ENCODE assay signal across 32 cellular contexts in the genomic region with DNA sequence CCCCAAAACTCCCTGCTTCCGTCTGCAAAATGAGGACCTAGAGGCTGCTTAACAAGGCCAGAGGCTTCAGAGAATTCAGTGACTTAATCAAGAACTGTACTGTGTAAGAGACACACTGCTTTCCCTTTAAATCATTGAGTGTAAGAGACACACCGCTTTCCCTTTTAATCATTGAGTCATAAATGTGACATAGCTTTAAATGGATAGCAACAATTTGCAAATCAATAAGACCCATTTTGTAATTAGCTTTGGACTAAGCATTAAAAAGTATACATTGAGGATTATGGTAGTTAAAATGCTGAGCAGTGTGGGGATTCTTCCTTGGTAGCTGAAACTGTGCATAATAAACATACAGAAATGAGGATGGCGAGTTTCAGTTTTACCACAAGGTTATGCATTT. TPM values are rescaled to one million over a fixed set of nuclear protein-coding genes. Genes with fewer than 3 reads are reported as not detected.
"Had no signal": no experiment of that assay in that cellular context is flagged by ENCODE, and none has a peak within 500 bp of the region (broad histone marks: within the 10 kb centered on the region; RNA-seq: fewer than 3 reads in every experiment).

No MANE protein-coding gene starts in this region.

- H3K27ac ChIP-seq: neural progenitor cell, ovary, parathyroid adenoma, psoas muscle, right lobe of liver, sigmoid colon, stomach, thoracic aorta, thyroid gland, tibial nerve, upper lobe of left lung, vagina had no signal

- H3K9me3 Mint-ChIP-seq: natural killer cell treated with Interleukin-12 subunit alpha and Interleukin-12 subunit beta and Interleukin-15 and Interleukin-18, amount 100 ng/mL, for 72 hours; neural progenitor cell; stimulated activated effector memory CD8-positive, alpha-beta T cell treated with anti-CD3 and anti-CD28 coated beads, Interleukin-12 subunit alpha, Interleukin-12 subunit beta, amount 100 ng/mL, for 72 hours; stimulated activated naive B cell treated with anti-CD40 and anti-IgM and Interleukin-4, amounts not matched to agents 10 μg/mL and 1 μg/mL and 100 μg/mL, for 72 hours; stimulated activated naive CD8-positive, alpha-beta T cell treated with anti-CD3 and anti-CD28 coated beads, Interleukin-15, Interleukin-2, amounts not matched to agents 100 ng/mL and 50 ng/mL, for 24 hours had no signal

- H3K4me3 Mint-ChIP-seq: natural killer cell treated with Interleukin-12 subunit alpha and Interleukin-12 subunit beta and Interleukin-15 and Interleukin-18, amount 100 ng/mL, for 72 hours; neural progenitor cell; stimulated activated effector memory CD8-positive, alpha-beta T cell treated with anti-CD3 and anti-CD28 coated beads, Interleukin-12 subunit alpha, Interleukin-12 subunit beta, amount 100 ng/mL, for 72 hours; stimulated activated naive B cell treated with anti-CD40 and anti-IgM and Interleukin-4, amounts not matched to agents 10 μg/mL and 1 μg/mL and 100 μg/mL, for 72 hours; stimulated activated naive CD8-positive, alpha-beta T cell treated with anti-CD3 and anti-CD28 coated beads, Interleukin-15, Interleukin-2, amounts not matched to agents 100 ng/mL and 50 ng/mL, for 24 hours had no signal

- H3K36me3 Mint-ChIP-seq: natural killer cell treated with Interleukin-12 subunit alpha and Interleukin-12 subunit beta and Interleukin-15 and Interleukin-18, amount 100 ng/mL, for 72 hours had no signal

- DNase-seq: occipital lobe; ovary; posterior cingulate gyrus; psoas muscle; right cardiac atrium; right lobe of liver; sigmoid colon; small intestine; stimulated activated CD4-positive, alpha-beta T cell treated with anti-CD3 and anti-CD28 coated beads, Interleukin-15, amount 100 ng/mL, for 24 hours; stimulated activated CD4-positive, alpha-beta T cell treated with anti-CD3 and anti-CD28 coated beads, Interleukin-2, amount 100 ng/mL, for 24 hours; stimulated activated CD4-positive, alpha-beta T cell treated with anti-CD3 and anti-CD28 coated beads, Interleukin-2, amount 100 ng/mL, for 48 hours; stimulated activated CD4-positive, alpha-beta T cell treated with anti-CD3 and anti-CD28 coated beads, Interleukin-4, amount 100 ng/mL, for 24 hours; stimulated activated naive B cell treated with anti-CD40 and anti-IgM and Interleukin-4, amounts not matched to agents 10 μg/mL and 1 μg/mL and 100 μg/mL, for 72 hours; stimulated activated naive CD4-positive, alpha-beta T cell treated with Interleukin-2 at 50 U/mL for 16 hours; stomach; thyroid gland; trophoblast cell; upper lobe of left lung had no signal

- H3K4me3 ChIP-seq: neural progenitor cell, ovary, psoas muscle, right lobe of liver, sigmoid colon, stomach, thoracic aorta, thyroid gland, tibial nerve, upper lobe of left lung, vagina had no signal

- FAIRE-seq: small intestine, urothelium cell line had no signal

- H3K9me3 ChIP-seq: ovary, psoas muscle, right lobe of liver, sigmoid colon, stomach, thoracic aorta, thyroid gland, tibial nerve, upper lobe of left lung, vagina had no signal

- H3K4me1 ChIP-seq: parathyroid adenoma, psoas muscle, right lobe of liver, sigmoid colon, stomach, thyroid gland, tibial nerve, upper lobe of left lung, vagina had no signal

- H2AFZ ChIP-seq: neural progenitor cell, parathyroid adenoma had no signal

- H3K27me3 ChIP-seq: neural progenitor cell, ovary, right lobe of liver, sigmoid colon, thyroid gland, tibial nerve, upper lobe of left lung, vagina had no signal

- H3K27me3 Mint-ChIP-seq: progenitor cell of endocrine pancreas; stimulated activated naive B cell treated with anti-CD40 and anti-IgM and Interleukin-4, amounts not matched to agents 10 μg/mL and 1 μg/mL and 100 μg/mL, for 72 hours; stimulated activated naive CD8-positive, alpha-beta T cell treated with anti-CD3 and anti-CD28 coated beads, Interleukin-15, Interleukin-2, amounts not matched to agents 100 ng/mL and 50 ng/mL, for 24 hours had no signal

- H3K4me1 Mint-ChIP-seq: stimulated activated effector memory CD8-positive, alpha-beta T cell treated with anti-CD3 and anti-CD28 coated beads, Interleukin-12 subunit alpha, Interleukin-12 subunit beta, amount 100 ng/mL, for 72 hours; stimulated activated naive B cell treated with anti-CD40 and anti-IgM and Interleukin-4, amounts not matched to agents 10 μg/mL and 1 μg/mL and 100 μg/mL, for 72 hours had no signal

- H3K9ac ChIP-seq: neural progenitor cell, parathyroid adenoma had no signal

- H3K4me2 ChIP-seq: neural progenitor cell had no signal

- ATAC-seq: natural killer cell treated with Interleukin-12 subunit alpha and Interleukin-12 subunit beta and Interleukin-15 and Interleukin-18, amount 100 ng/mL, for 72 hours; psoas muscle; right cardiac atrium; right lobe of liver; stimulated activated effector memory CD8-positive, alpha-beta T cell treated with anti-CD3 and anti-CD28 coated beads, Interleukin-12 subunit alpha, Interleukin-12 subunit beta, amount 100 ng/mL, for 72 hours; stimulated activated naive B cell treated with anti-CD40 and anti-IgM and Interleukin-4, amounts not matched to agents 10 μg/mL and 1 μg/mL and 100 μg/mL, for 72 hours had no signal

- H3K36me3 ChIP-seq: neural progenitor cell, ovary, right lobe of liver, sigmoid colon, stomach, thoracic aorta, thyroid gland, tibial nerve, upper lobe of left lung, vagina had no signal

- H3K27ac Mint-ChIP-seq: natural killer cell treated with Interleukin-12 subunit alpha and Interleukin-12 subunit beta and Interleukin-15 and Interleukin-18, amount 100 ng/mL, for 72 hours; neural progenitor cell; progenitor cell of endocrine pancreas; stimulated activated effector memory CD8-positive, alpha-beta T cell treated with anti-CD3 and anti-CD28 coated beads, Interleukin-12 subunit alpha, Interleukin-12 subunit beta, amount 100 ng/mL, for 72 hours; stimulated activated naive B cell treated with anti-CD40 and anti-IgM and Interleukin-4, amounts not matched to agents 10 μg/mL and 1 μg/mL and 100 μg/mL, for 72 hours; stimulated activated naive CD8-positive, alpha-beta T cell treated with anti-CD3 and anti-CD28 coated beads, Interleukin-15, Interleukin-2, amounts not matched to agents 100 ng/mL and 50 ng/mL, for 24 hours had no signal

- H3K79me2 ChIP-seq: parathyroid adenoma had no signal

RNA-seq across cellular contexts. Expression of a gene that starts 31.8 kb away (rescaled TPM):
- total RNA-seq: natural killer cell treated with Interleukin-12 subunit alpha and Interleukin-12 subunit beta and Interleukin-15 and Interleukin-18, amount 100 ng/mL, for 72 hours; osteoblast; renal cortical epithelial cell; right cardiac atrium; right lobe of liver; sigmoid colon; subcutaneous adipose tissue; thoracic aorta; tibial nerve; ureter; vagina had no signal
- polyA plus RNA-seq: right cardiac atrium had no signal
